In genomic region chr1:90856608-90857007, GRCh38 we compare ENCODE assay signal across 27 cellular contexts.
"Had no signal": no experiment of that assay in that cellular context is flagged by ENCODE, and none has a peak within 500 bp of the region (broad histone marks: within the 10 kb centered on the region; RNA-seq: fewer than 3 reads in every experiment).

No MANE protein-coding gene starts in this region.

- H3K9me3 ChIP-seq: lower lobe of right lung, pancreas, psoas muscle, right atrium auricular region, right lobe of liver, stomach, testis, thyroid gland, transverse colon, upper lobe of right lung had no signal

- H3K36me3 ChIP-seq: lower lobe of right lung, pancreas, right atrium auricular region, right lobe of liver, stomach, thyroid gland, transverse colon, upper lobe of right lung had no signal

- H3K27ac ChIP-seq: lower lobe of right lung, pancreas, psoas muscle, right atrium auricular region, right lobe of liver, stomach, testis, thyroid gland, transverse colon, upper lobe of right lung had no signal

- H3K9me3 Mint-ChIP-seq: nephron; stimulated activated effector memory CD8-positive, alpha-beta T cell treated with anti-CD3 and anti-CD28 coated beads, Interleukin-12 subunit alpha, Interleukin-12 subunit beta, amount 100 ng/mL, for 72 hours had no signal

- H3K4me3 ChIP-seq: lower lobe of right lung, pancreas, psoas muscle, right atrium auricular region, right lobe of liver, stomach, testis, thyroid gland, transverse colon, upper lobe of right lung had no signal

- H3K4me1 Mint-ChIP-seq: stimulated activated effector memory CD8-positive, alpha-beta T cell treated with anti-CD3 and anti-CD28 coated beads, Interleukin-12 subunit alpha, Interleukin-12 subunit beta, amount 100 ng/mL, for 72 hours had no signal

- ATAC-seq: left ventricle myocardium superior; lower lobe of right lung; naive thymus-derived CD8-positive, alpha-beta T cell; pancreas; psoas muscle; stimulated activated effector memory CD8-positive, alpha-beta T cell treated with anti-CD3 and anti-CD28 coated beads, Interleukin-12 subunit alpha, Interleukin-12 subunit beta, amount 100 ng/mL, for 72 hours; upper lobe of right lung had no signal

- FAIRE-seq: kidney, pancreas, urothelium cell line had no signal

- H3K36me3 Mint-ChIP-seq: stimulated activated effector memory CD8-positive, alpha-beta T cell treated with anti-CD3 and anti-CD28 coated beads, Interleukin-12 subunit alpha, Interleukin-12 subunit beta, amount 100 ng/mL, for 72 hours had no signal

- H3K4me3 Mint-ChIP-seq: naive thymus-derived CD8-positive, alpha-beta T cell; nephron; stimulated activated effector memory CD8-positive, alpha-beta T cell treated with anti-CD3 and anti-CD28 coated beads, Interleukin-12 subunit alpha, Interleukin-12 subunit beta, amount 100 ng/mL, for 72 hours had no signal

- H3K27me3 ChIP-seq: pancreas, right atrium auricular region, right lobe of liver, testis, thyroid gland, upper lobe of right lung had no signal

- DNase-seq: head of caudate nucleus; hippocampal formation; kidney; left ventricle myocardium superior; lower lobe of right lung; mammary epithelial cell; mesenchymal stem cell; naive thymus-derived CD8-positive, alpha-beta T cell; nucleus accumbens; pancreas; posterior cingulate gyrus; psoas muscle; right lobe of liver; stimulated activated CD4-positive, alpha-beta T cell treated with anti-CD3 and anti-CD28 coated beads, Interleukin-12 subunit alpha, Interleukin-12 subunit beta, amount 100 ng/mL, for 4 hours; stimulated activated CD4-positive, alpha-beta T cell treated with anti-CD3 and anti-CD28 coated beads, Interleukin-15, amount 100 ng/mL, for 24 hours; stimulated activated CD4-positive, alpha-beta T cell treated with anti-CD3 and anti-CD28 coated beads, Interleukin-2, amount 100 ng/mL, for 24 hours; stimulated activated CD4-positive, alpha-beta T cell treated with anti-CD3 and anti-CD28 coated beads, Interleukin-4, amount 100 ng/mL, for 1 hour; stimulated activated naive CD4-positive, alpha-beta T cell treated with Interleukin-2 at 50 U/mL for 16 hours; stomach; testis; thyroid gland; transverse colon; upper lobe of right lung had no signal

- H3K4me1 ChIP-seq: pancreas, right atrium auricular region, testis had no signal
